Comparison of ENCODE assay signal across 21 cellular contexts in genomic region chr6:1832358-1832757, GRCh38.
DNase-seq lines count a peak whose midpoint lies in the region; TF ChIP-seq lines count a peak whose summit lies in the region.
"Had no signal": no experiment of that assay in that cellular context is flagged by ENCODE, and none has a peak within 500 bp of the region (broad histone marks: within the 10 kb centered on the region; RNA-seq: fewer than 3 reads in every experiment).

No MANE protein-coding gene starts in this region.

- H3K9me3 ChIP-seq in Loucy (ENCODE audit: insufficient read depth, low read depth, low read length) = peaks cover 15% of the 10 kb centered on the region; the same call in 1 of the 2 replicates
- H3K9me3 ChIP-seq in endocrine pancreas (ENCODE audit: control insufficient read depth, low read length) = no peaks in the 10 kb centered on the region
- H3K9me3 ChIP-seq: neutrophil, testis had no signal

- H3K9me3 Mint-ChIP-seq in nephron = peaks cover 21% of the 10 kb centered on the region

- H4K20me1 ChIP-seq in Loucy (ENCODE audit: insufficient read depth, low read length, poor library complexity, severe bottlenecking) = no peaks in the 10 kb centered on the region

- no peaks in the 10 kb centered on the region for H3K9me2 ChIP-seq in Loucy (replicated peaks; ENCODE audit: low read depth, low read length)

- H3K27me3 Mint-ChIP-seq in nephron (ENCODE audit: low read depth) = peaks cover 9% of the 10 kb centered on the region
- H3K27me3 Mint-ChIP-seq: activated T-cell treated with anti-CD3 and anti-CD28 coated beads, Interleukin-2, amount 50 U/mL, for 24 hours; CD4-positive, alpha-beta memory T cell; stimulated activated naive B cell treated with anti-CD40 and anti-IgM and Interleukin-4, amounts not matched to agents 10 μg/mL and 1 μg/mL and 100 μg/mL, for 72 hours had no signal

- H3K27me3 ChIP-seq in Loucy (ENCODE audit: insufficient read depth, low read length, poor library complexity, severe bottlenecking) (no peaks in the 10 kb centered on the region), endocrine pancreas (ENCODE audit: control insufficient read depth, insufficient read depth, low read length) (no peaks in the 10 kb centered on the region)
- H3K27me3 ChIP-seq: breast epithelium, neutrophil, testis had no signal

- H3K4me3 ChIP-seq in Loucy (ENCODE audit: low read length, poor library complexity, severe bottlenecking) (no peak overlapping the region), endocrine pancreas (ENCODE audit: control insufficient read depth, insufficient read depth, low read length) (peak overlapping the region; percentile 33)
- H3K4me3 ChIP-seq: testis had no signal

- peaks cover 4% of the 10 kb centered on the region; the same call in 1 of the 2 replicates for H3K36me3 ChIP-seq in Loucy (ENCODE audit: insufficient read depth, low read length)
- no peaks in the 10 kb centered on the region for H3K36me3 ChIP-seq in endocrine pancreas (ENCODE audit: control insufficient read depth, insufficient read depth, low read length)
- H3K36me3 ChIP-seq: breast epithelium, neutrophil had no signal

- TF ChIP-seq CTCF in Loucy (conservative IDR thresholded peaks at IDR 0.05; ENCODE audit: low read length) (no peak), nephron (IDR thresholded peaks at IDR 0.05; ENCODE audit: unreplicated experiment in 3 of 3) (no peak)

- peaks cover 24% of the 10 kb centered on the region for H3K36me3 Mint-ChIP-seq in nephron (ENCODE audit: low read depth)

- H2AFZ ChIP-seq in Loucy (ENCODE audit: low read length) = no peak overlapping the region

- peaks cover 51% of the 10 kb centered on the region for H3K4me1 Mint-ChIP-seq in nephron
- H3K4me1 Mint-ChIP-seq: CD4-positive, alpha-beta memory T cell; stimulated activated naive B cell treated with anti-CD40 and anti-IgM and Interleukin-4, amounts not matched to agents 10 μg/mL and 1 μg/mL and 100 μg/mL, for 72 hours had no signal

- H3K4me1 ChIP-seq in Loucy (ENCODE audit: insufficient read depth, low read length, poor library complexity, severe bottlenecking) = peaks cover 20% of the 10 kb centered on the region
- H3K4me1 ChIP-seq in endocrine pancreas (ENCODE audit: control insufficient read depth, insufficient read depth, low read length) = no peaks in the 10 kb centered on the region
- H3K4me1 ChIP-seq: breast epithelium, testis had no signal

- H3K4me3 Mint-ChIP-seq in nephron = no peak overlapping the region
- H3K4me3 Mint-ChIP-seq: activated T-cell treated with anti-CD3 and anti-CD28 coated beads, Interleukin-2, amount 50 U/mL, for 24 hours; CD4-positive, alpha-beta memory T cell; stimulated activated naive B cell treated with anti-CD40 and anti-IgM and Interleukin-4, amounts not matched to agents 10 μg/mL and 1 μg/mL and 100 μg/mL, for 72 hours had no signal

- H3F3A ChIP-seq in Loucy (ENCODE audit: low read depth) = no peaks in the 10 kb centered on the region

- H3K79me2 ChIP-seq in Loucy (ENCODE audit: insufficient read depth, low read length) = no peaks in the 10 kb centered on the region

- DNase-seq in SIG-M5 (lab: John Stamatoyannopoulos, UW) (no peak), NOMO-1 treated with DMSO at 0.1 percent for 48 hours (lab: John Stamatoyannopoulos, UW; ENCODE audit: unreplicated experiment) (no peak), AML-193 (lab: John Stamatoyannopoulos, UW) (no peak), NCI-H446 treated with DMSO at 0.1 percent for 48 hours (lab: John Stamatoyannopoulos, UW) (no peak)
- DNase-seq: activated CD4-positive, alpha-beta T cell treated with anti-CD3 and anti-CD28 coated beads for 4 hours; activated T-cell treated with anti-CD3 and anti-CD28 coated beads, Interleukin-2, amount 50 U/mL, for 24 hours; CD4-positive, alpha-beta memory T cell; islet precursor cell; NCI-H1048; NCI-H1694 treated with DMSO at 0.1 percent for 48 hours; NCI-H2171; stimulated activated CD4-positive, alpha-beta T cell treated with anti-CD3 and anti-CD28 coated beads, Interleukin-4, amount 100 ng/mL, for 24 hours; stimulated activated naive B cell treated with anti-CD40 and anti-IgM and Interleukin-4, amounts not matched to agents 10 μg/mL and 1 μg/mL and 100 μg/mL, for 72 hours; T-helper 2 cell had no signal

- peak overlapping the region; percentile 40 for H3K4me2 ChIP-seq in Loucy (ENCODE audit: low read depth, low read length, poor library complexity, severe bottlenecking)
- H3K4me2 ChIP-seq: KMS-11 had no signal

- H3K9ac ChIP-seq in Loucy (ENCODE audit: low read depth, low read length, poor library complexity, severe bottlenecking) = peak overlapping the region; percentile 43
- no peak overlapping the region for H3K9ac ChIP-seq in endocrine pancreas (ENCODE audit: control insufficient read depth, insufficient read depth, low read length)
- H3K9ac ChIP-seq: KMS-11 had no signal

- H3K27ac Mint-ChIP-seq in nephron = peak overlapping the region; percentile 50 to 87 (median 81)
- H3K27ac Mint-ChIP-seq: activated T-cell treated with anti-CD3 and anti-CD28 coated beads, Interleukin-2, amount 50 U/mL, for 24 hours; CD4-positive, alpha-beta memory T cell; stimulated activated naive B cell treated with anti-CD40 and anti-IgM and Interleukin-4, amounts not matched to agents 10 μg/mL and 1 μg/mL and 100 μg/mL, for 72 hours had no signal
